Comparison of ENCODE assay signal across 34 cellular contexts in the genomic region with DNA sequence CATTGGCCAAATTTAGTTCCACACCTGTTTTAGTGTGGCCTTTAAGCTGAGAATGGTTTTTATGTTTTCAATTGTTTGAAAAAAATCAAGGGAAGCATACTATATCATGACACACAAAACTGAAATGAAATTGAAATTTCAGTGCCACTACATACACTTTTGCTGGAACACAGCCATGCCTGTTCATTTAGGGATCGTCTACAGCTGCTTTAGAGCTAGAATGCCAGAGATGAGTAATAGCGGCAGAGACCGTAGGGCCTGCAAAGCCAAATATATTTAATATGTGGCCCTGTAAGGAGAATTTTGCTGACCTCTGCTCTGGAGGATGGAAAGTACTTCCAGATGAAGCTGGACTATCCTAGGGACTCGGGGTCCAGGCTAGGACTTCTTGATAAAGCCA.
DNase-seq lines count a peak whose midpoint lies in the region; ATAC-seq, FAIRE-seq and TF ChIP-seq lines count a peak whose summit lies in the region.
"Had no signal": no experiment of that assay in that cellular context is flagged by ENCODE, and none has a peak within 500 bp of the region (broad histone marks: within the 10 kb centered on the region; RNA-seq: fewer than 3 reads in every experiment).

No MANE protein-coding gene starts in this region.

- H3K9me3 ChIP-seq in small intestine (ENCODE audit: control insufficient read depth, low read depth) (no peaks in the 10 kb centered on the region), heart left ventricle (no peaks in the 10 kb centered on the region)
- H3K9me3 ChIP-seq: A549, gastrocnemius medialis, left lung, spleen, thoracic aorta, vagina had no signal

- 74 to 83% (median 76%) methylated on average over 4 of the region's 4 CpGs for WGBS in small intestine, 3 donors
- WGBS in heart left ventricle, 4 donors = 81 to 89% (median 85%) methylated on average over 4 of the region's 4 CpGs

- no peak overlapping the region for H3K27ac ChIP-seq in small intestine (ENCODE audit: low read depth in 1 of 2, low read length in 1 of 2)
- no peak overlapping the region for H3K27ac ChIP-seq in heart left ventricle
- H3K27ac ChIP-seq: A549, gastrocnemius medialis, left lung, spleen, thoracic aorta, vagina had no signal

- ATAC-seq in SK-N-SH treated with all-trans-retinoic acid at 6 μM for 48 hours = peak; percentile 90
- ATAC-seq in activated CD4-positive, CD25-positive, alpha-beta regulatory T cell treated with anti-CD3 and anti-CD28 coated beads, Interleukin-2, amount 50 U/mL, for 24 hours = no peak
- no peak for ATAC-seq in heart left ventricle
- ATAC-seq: A549; effector memory CD8-positive, alpha-beta T cell; gastrocnemius medialis; left lung; right cardiac atrium; Right ventricle myocardium inferior; stimulated activated naive CD8-positive, alpha-beta T cell treated with anti-CD3 and anti-CD28 coated beads, Interleukin-15, amount 100 ng/mL, for 72 hours had no signal

- H3K36me3 ChIP-seq in small intestine (ENCODE audit: control insufficient read depth in 2 of 2, insufficient read depth in 2 of 2, low read length in 2 of 2) (no peaks in the 10 kb centered on the region), heart left ventricle (no peaks in the 10 kb centered on the region)
- H3K36me3 ChIP-seq: gastrocnemius medialis, left lung, spleen, thoracic aorta, vagina had no signal

- peak; percentile 61 for DNase-seq in COLO829 (ENCODE audit: low spot score)
- DNase-seq in M059J (ENCODE audit: low read depth) = peak; percentile 40
- DNase-seq in hepatic stellate cell (ENCODE audit: low spot score) = peak; percentile 37
- DNase-seq in NCI-H2196 treated with DMSO at 0.1 percent for 48 hours (lab: John Stamatoyannopoulos, UW; ENCODE audit: unreplicated experiment) = no peak
- DNase-seq in small intestine = no peak
- no peak for DNase-seq in heart left ventricle
- DNase-seq: activated CD4-positive, alpha-beta memory T cell treated with anti-CD3 and anti-CD28 coated beads for 36 hours; activated CD4-positive, CD25-positive, alpha-beta regulatory T cell treated with anti-CD3 and anti-CD28 coated beads, Interleukin-2, amount 50 U/mL, for 72 hours; activated naive CD4-positive, alpha-beta T cell; caudate nucleus; CD4-positive, CD25-positive, alpha-beta regulatory T cell; cortex of kidney; effector memory CD8-positive, alpha-beta T cell; erythroblast; gastrocnemius medialis; H9; KG1; left lung; mesenchymal stem cell; NCI-H1417 treated with DMSO at 0.1 percent for 48 hours; posterior cingulate gyrus; right cardiac atrium; spleen; stimulated activated CD4-positive, alpha-beta T cell treated with anti-CD3 and anti-CD28 coated beads, Interleukin-2, amount 100 ng/mL, for 24 hours; stimulated activated CD8-positive, alpha-beta memory T cell treated with anti-CD3 and anti-CD28 coated beads, Interleukin-4, amount 100 ng/mL, for 48 hours; stimulated activated naive CD8-positive, alpha-beta T cell treated with anti-CD3 and anti-CD28 coated beads, Interleukin-15, amount 100 ng/mL, for 72 hours had no signal

- no peak for TF ChIP-seq CTCF in heart left ventricle (IDR thresholded peaks at IDR 0.05)

- H3K4me1 ChIP-seq in small intestine (ENCODE audit: control insufficient read depth in 2 of 2, insufficient read depth in 1 of 2, low read depth in 1 of 2, low read length in 1 of 2) = peaks cover 0 to 2% of the 10 kb centered on the region in 2 donors
- peaks cover 0 to 26% (median 0%) of the 10 kb centered on the region in 12 donors for H3K4me1 ChIP-seq in heart left ventricle
- H3K4me1 ChIP-seq: A549, gastrocnemius medialis had no signal

- H3K4me3 ChIP-seq in small intestine (ENCODE audit: low read depth in 1 of 2, low read length in 2 of 2) (no peak overlapping the region), heart left ventricle (no peak overlapping the region)
- H3K4me3 ChIP-seq: A549, gastrocnemius medialis, left lung, spleen, thoracic aorta, vagina had no signal

- intact Hi-C loops in heart left ventricle (cut with DNase I) = no loop called here

- no peak for FAIRE-seq in small intestine (lab: Jason Lieb, UNC)
- FAIRE-seq: A549, D721Med, GM12891 had no signal

- no peaks in the 10 kb centered on the region for H3K27me3 ChIP-seq in small intestine (ENCODE audit: control insufficient read depth in 2 of 2, insufficient read depth in 2 of 2, low read length in 2 of 2)
- H3K27me3 ChIP-seq in heart left ventricle = no peaks in the 10 kb centered on the region
- H3K27me3 ChIP-seq: gastrocnemius medialis, left lung, spleen, vagina had no signal

- no peak for TF ChIP-seq POLR2A in heart left ventricle (IDR thresholded peaks at IDR 0.05)

TF ChIP-seq in SK-N-SH treated with all-trans-retinoic acid at 6 μM for 48 hours, 23 proteins besides CTCF, POLR2A, EP300 and RAD21:
- TF ChIP-seq TOX (CRISPR knock-in tag; IDR thresholded peaks at IDR 0.05; ENCODE audit: borderline replicate concordance) (no peak), ZNF8 (CRISPR knock-in tag; IDR thresholded peaks at IDR 0.05) (no peak), ZFP3 (CRISPR knock-in tag; IDR thresholded peaks at IDR 0.05) (peak; percentile 92)

Comparison
In these comparisons a context has a peak if more than half of its experiments do, and no peak if none do; other contexts are left out.
1. DNase-seq: peak in COLO829 (single experiment), M059J (single experiment) and hepatic stellate cell (single experiment); none in NCI-H2196 treated with DMSO at 0.1 percent for 48 hours (single experiment), small intestine (single experiment) and heart left ventricle (0 of 5).